25 cellular contexts compared by ENCODE assay signal in the genomic region with DNA sequence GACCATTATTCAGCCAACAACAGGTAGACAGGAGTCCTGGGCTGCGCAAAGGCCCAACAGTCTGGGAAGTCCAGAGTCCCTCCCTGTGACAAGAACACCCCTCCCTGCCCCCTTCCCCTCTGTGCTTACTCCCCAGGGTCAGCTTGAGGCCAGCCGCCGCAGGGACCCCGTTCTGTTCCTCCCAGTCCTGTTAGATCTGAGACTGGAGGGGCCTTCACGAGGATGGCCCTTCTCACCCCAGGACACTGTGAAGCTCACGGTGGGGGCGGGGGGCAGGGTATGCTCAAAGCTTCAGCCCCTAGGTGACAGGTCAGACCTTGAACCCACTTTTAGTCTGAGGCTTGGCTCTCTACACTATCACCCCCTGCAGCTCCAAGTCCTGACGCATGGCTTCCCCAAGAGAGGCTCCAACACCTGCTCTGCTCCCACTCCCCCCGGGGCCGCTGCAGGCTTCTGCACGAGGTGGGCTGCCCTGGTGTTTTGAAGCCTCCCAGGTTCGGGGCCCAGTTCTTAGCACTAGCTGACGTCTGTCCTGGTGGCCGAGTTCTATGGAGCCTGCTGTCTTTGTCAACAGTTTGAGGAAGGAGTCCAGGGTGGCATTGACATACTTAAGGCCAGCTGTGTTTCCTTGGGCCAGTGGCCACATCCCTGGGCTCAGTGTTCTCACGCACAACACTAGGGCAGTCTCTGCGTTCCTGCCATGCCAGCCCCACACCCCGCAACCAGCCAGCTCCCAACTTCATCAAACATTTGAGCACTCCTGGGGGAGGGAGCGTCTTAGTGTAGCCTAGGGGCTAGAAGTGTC. TPM values are rescaled to one million over a fixed set of nuclear protein-coding genes. Genes with fewer than 3 reads are reported as not detected.
DNase-seq lines count a peak whose midpoint lies in the region; ATAC-seq, FAIRE-seq and TF ChIP-seq lines count a peak whose summit lies in the region.
"Had no signal": no experiment of that assay in that cellular context is flagged by ENCODE, and none has a peak within 500 bp of the region (broad histone marks: within the 10 kb centered on the region; RNA-seq: fewer than 3 reads in every experiment).

No MANE protein-coding gene starts in this region.

- H3K36me3 ChIP-seq in K562 (ENCODE audit: control insufficient read depth, insufficient read depth, low read length), result no peaks in the 10 kb centered on the region
- H3K36me3 ChIP-seq in lower lobe of right lung, result no peaks in the 10 kb centered on the region
- no peaks in the 10 kb centered on the region for H3K36me3 ChIP-seq in transverse colon
- H3K36me3 ChIP-seq: BLaER1 treated with 17β-estradiol and CSF1 and Interleukin-3, amounts not matched to agents 10 nM and 100 nM; pancreas had no signal

- H3K36me3 Mint-ChIP-seq in activated naive CD8-positive, alpha-beta T cell treated with anti-CD3 and anti-CD28 coated beads, Interleukin-2, amount 10 ng/mL, durations not matched to agents 7 days and 5 days, result no peaks in the 10 kb centered on the region
- no peaks in the 10 kb centered on the region for H3K36me3 Mint-ChIP-seq in activated naive CD8-positive, alpha-beta T cell treated with anti-CD3 and anti-CD28 coated beads, Interleukin-2, amount 50 U/mL, for 24 hours (ENCODE audit: low read depth)
- H3K36me3 Mint-ChIP-seq: activated naive CD4-positive, alpha-beta T cell treated with anti-CD3 and anti-CD28 coated beads, Interleukin-2, amount 50 U/mL, for 72 hours had no signal

- 50% methylated on average over 16 of the region's 18 CpGs for WGBS in K562 (ENCODE audit: insufficient coverage, low coverage, missing lambda C conversion rate)
- 60 to 81% methylated on average over 1 to 18 of the region's 18 CpGs for WGBS in transverse colon (ENCODE audit: low coverage in 1 of 2), 2 donors

- no peaks in the 10 kb centered on the region for H3K79me2 ChIP-seq in K562 (ENCODE audit: control insufficient read depth, insufficient read depth, low read length)

- no peak for TF ChIP-seq RAD21 in K562 (CRISPR knock-in tag; conservative IDR thresholded peaks at IDR 0.05 in 1 of 2, IDR thresholded peaks at IDR 0.05 in 1 of 2)

- BruUV-seq in K562 (replicated peaks; lab: Mats Ljungman, UMichigan), result no TSS peak

- H3K27me3 ChIP-seq in K562 (ENCODE audit: control insufficient read depth in 2 of 2, insufficient read depth in 2 of 2, low read length in 2 of 2) (no peaks in the 10 kb centered on the region), lower lobe of right lung (ENCODE audit: low read depth) (no peaks in the 10 kb centered on the region), transverse colon (no peaks in the 10 kb centered on the region)
- H3K27me3 ChIP-seq: BLaER1 treated with 17β-estradiol and CSF1 and Interleukin-3, amounts not matched to agents 10 nM and 100 nM; pancreas had no signal

- TF ChIP-seq POLR2A in K562 (conservative IDR thresholded peaks at IDR 0.05), result no peak
- no peak for TF ChIP-seq POLR2A in transverse colon (IDR thresholded peaks at IDR 0.05)

- no peak overlapping the region; the same call in 1 of the 2 replicates for H3K4me2 ChIP-seq in K562 (ENCODE audit: insufficient read depth, low read length)
- H3K4me2 ChIP-seq: A549; BLaER1 treated with 17β-estradiol and CSF1 and Interleukin-3, amounts not matched to agents 10 nM and 100 nM had no signal

- TF ChIP-seq CTCF in K562 (IDR thresholded peaks at IDR 0.05 in 2 of 3, conservative IDR thresholded peaks at IDR 0.05 in 1 of 3; ENCODE audit: insufficient read depth in 2 of 3, low read depth in 1 of 3, low read length in 3 of 3) (no peak), lower lobe of right lung (IDR thresholded peaks at IDR 0.05) (no peak), transverse colon (IDR thresholded peaks at IDR 0.05) (no peak), RWPE1 (conservative IDR thresholded peaks at IDR 0.05; ENCODE audit: low read depth) (no peak)

- H3K27ac ChIP-seq in K562 (ENCODE audit: extremely low read depth, low read depth, low read length), result no peak overlapping the region
- no peak overlapping the region for H3K27ac ChIP-seq in lower lobe of right lung
- no peak overlapping the region for H3K27ac ChIP-seq in transverse colon
- no peak overlapping the region for H3K27ac ChIP-seq in RWPE1
- H3K27ac ChIP-seq: A549; BLaER1 treated with 17β-estradiol and CSF1 and Interleukin-3, amounts not matched to agents 10 nM and 100 nM; epithelial cell of prostate; pancreas; SK-N-MC had no signal

- FAIRE-seq in K562 (lab: Jason Lieb, UNC), result no peak
- FAIRE-seq: A549, D721Med, H1, pancreas had no signal

- TF ChIP-seq EP300 in K562 (IDR thresholded peaks at IDR 0.05; ENCODE audit: low read length) (no peak), transverse colon (IDR thresholded peaks at IDR 0.05; ENCODE audit: low read depth) (no peak)

- H4K20me1 ChIP-seq in K562 (replicated peaks; ENCODE audit: control insufficient read depth, insufficient read depth, low read length), result no peaks in the 10 kb centered on the region

- peak; percentile 3 for DNase-seq in activated naive CD8-positive, alpha-beta T cell treated with anti-CD3 and anti-CD28 coated beads, Interleukin-2, amount 10 ng/mL, durations not matched to agents 7 days and 5 days
- DNase-seq in activated naive CD8-positive, alpha-beta T cell treated with anti-CD3 and anti-CD28 coated beads, Interleukin-2, amount 50 U/mL, for 24 hours, result no peak
- DNase-seq in K562 (ENCODE audit: extremely low read depth in 1 of 4, low spot score in 3 of 4) (no peak), lower lobe of right lung (peak; percentile 41), transverse colon (peak; percentile 5), Kasumi-1 (lab: John Stamatoyannopoulos, UW) (no peak), RWPE1 (ENCODE audit: low spot score) (no peak)
- DNase-seq: activated CD4-positive, CD25-positive, alpha-beta regulatory T cell; activated CD8-positive, alpha-beta T cell treated with anti-CD3 and anti-CD28 coated beads, Interleukin-2, amount 10 ng/mL, durations not matched to agents 7 days and 5 days; activated T-cell treated with anti-CD3 and anti-CD28 coated beads, Interleukin-2, amount 50 U/mL, for 48 hours; foreskin melanocyte; MM.1S; NCI-H146; NCI-H748 treated with DMSO at 0.1 percent for 48 hours; stimulated activated CD4-positive, alpha-beta T cell treated with anti-CD3 and anti-CD28 coated beads, Interleukin-2, amount 100 ng/mL, for 48 hours; stimulated activated naive CD8-positive, alpha-beta T cell treated with anti-CD3 and anti-CD28 coated beads, Interleukin-15, amount 100 ng/mL, for 72 hours had no signal

- POLR2A ChIA-PET in activated naive CD8-positive, alpha-beta T cell treated with anti-CD3 and anti-CD28 coated beads, Interleukin-2, amount 10 ng/mL, durations not matched to agents 7 days and 5 days (lab: Charles Lee), result no interaction called here
- POLR2A ChIA-PET in K562 (lab: Yijun Ruan, JAX), result interaction anchor here (0.6 to 1.1 kb wide), 4 partner anchors 9 to 636 kb away, joined by 3 to 4 read pairs (median 3); no protein-coding TSS in a partner anchor
- POLR2A ChIA-PET in RWPE1 (lab: Yijun Ruan, JAX; ENCODE audit: low non-redundant PET), result no interaction called here

- H3K9me3 ChIP-seq in K562 (replicated peaks; ENCODE audit: control insufficient read depth, insufficient read depth, low read depth, low read length), result no peaks in the 10 kb centered on the region
- H3K9me3 ChIP-seq in lower lobe of right lung, result no peaks in the 10 kb centered on the region
- H3K9me3 ChIP-seq in transverse colon, result no peaks in the 10 kb centered on the region
- H3K9me3 ChIP-seq: A549; BLaER1 treated with 17β-estradiol and CSF1 and Interleukin-3, amounts not matched to agents 10 nM and 100 nM; pancreas had no signal

- peak overlapping the region in 1 of 2 experiments; percentile 56; a peak in 1 of 4 replicates for H3K9ac ChIP-seq in K562 (ENCODE audit: insufficient read depth in 1 of 2, low read depth in 2 of 2, low read length in 2 of 2)
- H3K9ac ChIP-seq: BLaER1 treated with 17β-estradiol and CSF1 and Interleukin-3, amounts not matched to agents 10 nM and 100 nM had no signal

- CTCF ChIA-PET in K562 (lab: Yijun Ruan, JAX; ENCODE audit: low intra/inter-chr PET ratio) (no interaction called here), RWPE1 (lab: Yijun Ruan, JAX) (interaction anchor here (0.6 kb wide), 1 partner anchor 438 kb away, joined by 3 read pairs; no protein-coding TSS in a partner anchor)

- H3K4me3 Mint-ChIP-seq in activated naive CD8-positive, alpha-beta T cell treated with anti-CD3 and anti-CD28 coated beads, Interleukin-2, amount 10 ng/mL, durations not matched to agents 7 days and 5 days, result no peak overlapping the region
- no peak overlapping the region for H3K4me3 Mint-ChIP-seq in activated naive CD8-positive, alpha-beta T cell treated with anti-CD3 and anti-CD28 coated beads, Interleukin-2, amount 50 U/mL, for 24 hours
- H3K4me3 Mint-ChIP-seq: activated CD8-positive, alpha-beta T cell treated with anti-CD3 and anti-CD28 coated beads, Interleukin-2, amount 10 ng/mL, durations not matched to agents 7 days and 5 days; stimulated activated naive CD8-positive, alpha-beta T cell treated with anti-CD3 and anti-CD28 coated beads, Interleukin-15, amount 100 ng/mL, for 72 hours had no signal

- H3K4me1 ChIP-seq in K562 (replicated peaks in 1 of 2; ENCODE audit: control insufficient read depth in 2 of 2, insufficient read depth in 2 of 2, low read length in 2 of 2), result peaks cover 0 to 22% of the 10 kb centered on the region in 2 experiments; a peak in 3 of 5 replicates
- H3K4me1 ChIP-seq in lower lobe of right lung, result peaks cover 13% of the 10 kb centered on the region
- H3K4me1 ChIP-seq in transverse colon, result peaks cover 0 to 34% (median 13%) of the 10 kb centered on the region in 4 donors

- H3K4me1 Mint-ChIP-seq in activated naive CD8-positive, alpha-beta T cell treated with anti-CD3 and anti-CD28 coated beads, Interleukin-2, amount 10 ng/mL, durations not matched to agents 7 days and 5 days, result peaks cover 2% of the 10 kb centered on the region
- peaks cover 4% of the 10 kb centered on the region for H3K4me1 Mint-ChIP-seq in activated naive CD8-positive, alpha-beta T cell treated with anti-CD3 and anti-CD28 coated beads, Interleukin-2, amount 50 U/mL, for 24 hours

- intact Hi-C loops in K562 (cut with micrococcal nuclease) (no loop called here), lower lobe of right lung (cut with DNase I) (no loop called here), transverse colon (cut with DNase I; ENCODE audit: low total_unique reads) (no loop called here)

- no peaks in the 10 kb centered on the region for H3K9me1 ChIP-seq in K562 (ENCODE audit: control insufficient read depth, insufficient read depth, low read length)

- H3K4me3 ChIP-seq in K562 (no peak overlapping the region), lower lobe of right lung (no peak overlapping the region), transverse colon (no peak overlapping the region)
- H3K4me3 ChIP-seq: A549; BLaER1 treated with 17β-estradiol and CSF1 and Interleukin-3, amounts not matched to agents 10 nM and 100 nM; pancreas; SK-N-MC had no signal

- no peak overlapping the region for H2AFZ ChIP-seq in K562 (ENCODE audit: low read depth, low read length)

- no peak overlapping the region for H3K27ac Mint-ChIP-seq in activated naive CD8-positive, alpha-beta T cell treated with anti-CD3 and anti-CD28 coated beads, Interleukin-2, amount 10 ng/mL, durations not matched to agents 7 days and 5 days
- no peak overlapping the region for H3K27ac Mint-ChIP-seq in activated naive CD8-positive, alpha-beta T cell treated with anti-CD3 and anti-CD28 coated beads, Interleukin-2, amount 50 U/mL, for 24 hours
- H3K27ac Mint-ChIP-seq: activated CD8-positive, alpha-beta T cell treated with anti-CD3 and anti-CD28 coated beads, Interleukin-2, amount 10 ng/mL, durations not matched to agents 7 days and 5 days; activated naive CD4-positive, alpha-beta T cell treated with anti-CD3 and anti-CD28 coated beads, Interleukin-2, amount 50 U/mL, for 72 hours had no signal

- ATAC-seq in activated naive CD8-positive, alpha-beta T cell treated with anti-CD3 and anti-CD28 coated beads, Interleukin-2, amount 10 ng/mL, durations not matched to agents 7 days and 5 days (ENCODE audit: low read depth), result no peak
- ATAC-seq in activated naive CD8-positive, alpha-beta T cell treated with anti-CD3 and anti-CD28 coated beads, Interleukin-2, amount 50 U/mL, for 24 hours, result no peak
- no peak; the same call in 2 of the 3 replicates for ATAC-seq in K562
- ATAC-seq in lower lobe of right lung, result no peak
- ATAC-seq in GM19452 (IDR thresholded peaks at IDR 0.05; ENCODE audit: unreplicated experiment), result no peak
- ATAC-seq: A549; activated CD8-positive, alpha-beta T cell treated with anti-CD3 and anti-CD28 coated beads, Interleukin-2, amount 10 ng/mL, durations not matched to agents 7 days and 5 days; activated naive CD4-positive, alpha-beta T cell treated with anti-CD3 and anti-CD28 coated beads, Interleukin-2, amount 50 U/mL, for 72 hours; pancreas; stimulated activated naive CD8-positive, alpha-beta T cell treated with anti-CD3 and anti-CD28 coated beads, Interleukin-15, amount 100 ng/mL, for 72 hours had no signal

- H3K9me3 Mint-ChIP-seq in activated naive CD8-positive, alpha-beta T cell treated with anti-CD3 and anti-CD28 coated beads, Interleukin-2, amount 10 ng/mL, durations not matched to agents 7 days and 5 days, result no peaks in the 10 kb centered on the region
- H3K9me3 Mint-ChIP-seq in activated naive CD8-positive, alpha-beta T cell treated with anti-CD3 and anti-CD28 coated beads, Interleukin-2, amount 50 U/mL, for 24 hours, result no peaks in the 10 kb centered on the region
- H3K9me3 Mint-ChIP-seq: activated naive CD4-positive, alpha-beta T cell treated with anti-CD3 and anti-CD28 coated beads, Interleukin-2, amount 50 U/mL, for 72 hours; stimulated activated naive CD8-positive, alpha-beta T cell treated with anti-CD3 and anti-CD28 coated beads, Interleukin-15, amount 100 ng/mL, for 72 hours had no signal

- peaks cover 5% of the 10 kb centered on the region for H3K27me3 Mint-ChIP-seq in activated naive CD8-positive, alpha-beta T cell treated with anti-CD3 and anti-CD28 coated beads, Interleukin-2, amount 10 ng/mL, durations not matched to agents 7 days and 5 days
- no peaks in the 10 kb centered on the region for H3K27me3 Mint-ChIP-seq in activated naive CD8-positive, alpha-beta T cell treated with anti-CD3 and anti-CD28 coated beads, Interleukin-2, amount 50 U/mL, for 24 hours

- in situ Hi-C loops in K562 (cut with MboI) (loop anchor here (25.0 kb wide), 1 partner anchor 147 kb away; no protein-coding TSS in a partner anchor), transverse colon (cut with MboI; ENCODE audit: low pct_ligation_motif_present in 1 of 4, low pct_unique_long_range_greater_than_20kb in 1 of 4, low sequenced_read_pairs in 3 of 4) (no loop called here)

RNA-seq across cellular contexts. Expression of a gene that starts 37.2 kb away (rescaled TPM):
- total RNA-seq in activated naive CD8-positive, alpha-beta T cell treated with anti-CD3 and anti-CD28 coated beads, Interleukin-2, amount 10 ng/mL, durations not matched to agents 7 days and 5 days, result 10 to 100 TPM; 75.8 to 77.1 TPM
- total RNA-seq in K562 (2011; cell fraction: chromatin; rRNA removed; ENCODE audit: low replicate concordance), result 25.1 and 67.2 TPM in 2 replicates
- 37.1 and 44.9 TPM in 2 replicates for total RNA-seq in K562 (2011; cell fraction: nucleolus; rRNA removed)
- 28.7 and 29.2 TPM in 2 replicates for total RNA-seq in K562 (2011; cell fraction: nucleoplasm; rRNA removed)
- total RNA-seq in K562 (2014; rRNA removed) (56.2 and 62.9 TPM in 2 replicates), K562 (2014; rRNA removed; fragmentation: Illumina TruSeq; extraction: Trizol) (9.5 and 10.9 TPM in 2 replicates), K562 (2015; rRNA removed; fragmentation: Illumina TruSeq; extraction: Trizol) (20.2 and 25.0 TPM in 2 replicates), K562 (2021) (61.5 and 65.5 TPM in 2 replicates), lower lobe of right lung (132 TPM), transverse colon (100 to 1,000 TPM in 3 of 4 donors, 10 to 100 TPM in 1; 88.9 to 221 (median 129) TPM)
- polyA plus RNA-seq in K562 (2011; rRNA removed) (23.9 and 48.2 TPM in 2 replicates), K562 (2014; fragmentation: Illumina TruSeq; extraction: Trizol) (36.5 and 74.6 TPM in 2 replicates), K562 (2014; fragmentation: Nextera tagmentation; extraction: Ambion mirVana) (1 to 10 TPM; 2.7 to 3.1 TPM), K562 (2014; rRNA removed) (41.0 and 44.2 TPM in 2 replicates)
- polyA plus RNA-seq in K562 (2011; cell fraction: cytosol; rRNA removed), result 44.1 and 78.0 TPM in 2 replicates
- polyA plus RNA-seq in K562 (2011; cell fraction: nucleus; rRNA removed), result 49.6 and 80.3 TPM in 2 replicates
- polyA plus RNA-seq in K562 (2012), result 67.3 and 117 TPM in 2 replicates
- 11.6 and 13.9 TPM in 2 replicates for polyA minus RNA-seq in K562 (2011; rRNA and poly(A)+ RNA removed)
- polyA minus RNA-seq in K562 (2011; cell fraction: cytosol; rRNA and poly(A)+ RNA removed), result 32.4 and 46.1 TPM in 2 replicates
- polyA minus RNA-seq in K562 (2011; cell fraction: nucleus; rRNA and poly(A)+ RNA removed), result 19.9 and 22.5 TPM in 2 replicates

Comparison
In these comparisons a context has a peak if more than half of its experiments do, and no peak if none do; other contexts are left out.
1. DNase-seq: peak in activated naive CD8-positive, alpha-beta T cell treated with anti-CD3 and anti-CD28 coated beads, Interleukin-2, amount 10 ng/mL, durations not matched to agents 7 days and 5 days (single experiment), lower lobe of right lung (single experiment) and transverse colon (single experiment); none in activated naive CD8-positive, alpha-beta T cell treated with anti-CD3 and anti-CD28 coated beads, Interleukin-2, amount 50 U/mL, for 24 hours (single experiment), K562 (0 of 4), Kasumi-1 (0 of 2) and RWPE1 (single experiment).